ENCODE assay signal across 1 cellular context in genomic region chr11:114260483-114260882, GRCh38.
TF ChIP-seq lines count a peak whose summit lies in the region.

No MANE protein-coding gene starts in this region.

TF ChIP-seq in H1, 55 proteins besides CTCF, POLR2A, EP300 and RAD21:
- TF ChIP-seq HDAC2 (IDR thresholded peaks at IDR 0.05; ENCODE audit: borderline replicate concordance in 1 of 2, low read depth in 2 of 2, low read length in 2 of 2) (no peak), CREB1 (IDR thresholded peaks at IDR 0.05) (no peak), BRCA1 (IDR thresholded peaks at IDR 0.05; ENCODE audit: low read depth, low read length) (no peak)
TF ChIP-seq in H1: peak in this region for 0.
